In the genomic region with DNA sequence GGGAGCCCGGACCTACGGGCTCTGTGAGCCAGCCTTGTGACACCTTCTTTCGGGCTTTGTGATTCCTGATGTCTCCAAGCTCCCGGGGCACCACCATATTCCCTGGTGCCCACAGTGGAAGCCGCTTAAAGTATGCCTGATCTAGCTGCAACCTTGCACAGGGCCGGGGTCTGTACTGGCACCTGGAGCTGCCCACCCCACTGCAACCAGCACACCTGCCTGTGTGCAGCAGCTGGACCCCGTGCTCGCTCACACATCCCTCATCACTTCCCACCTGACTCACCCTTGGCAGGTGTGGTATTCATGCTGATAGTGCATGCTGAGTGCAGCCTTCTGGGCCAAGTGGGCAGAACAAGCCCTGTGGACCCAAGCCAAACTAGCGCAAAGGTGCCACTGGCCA, we compare ENCODE assay signal across 25 cellular contexts.
"Had no signal": no experiment of that assay in that cellular context is flagged by ENCODE, and none has a peak within 500 bp of the region (broad histone marks: within the 10 kb centered on the region; RNA-seq: fewer than 3 reads in every experiment).

No MANE protein-coding gene starts in this region.

- H3K36me3 ChIP-seq: adrenal gland, breast epithelium, MG63, Peyer's patch, SJSA1 had no signal

- DNase-seq: activated CD4-positive, alpha-beta T cell treated with anti-CD3 and anti-CD28 coated beads for 48 hours; activated CD4-positive, alpha-beta T cell treated with anti-CD3 and anti-CD28 coated beads, Interleukin-2, amount 50 U/mL, for 4 hours; activated CD4-positive, CD25-positive, alpha-beta regulatory T cell treated with anti-CD3 and anti-CD28 coated beads, Interleukin-2, amount 50 U/mL, for 72 hours; activated CD8-positive, alpha-beta memory T cell treated with anti-CD3 and anti-CD28 coated beads, Interleukin-2, amount 50 U/mL, for 48 hours; activated CD8-positive, alpha-beta T cell treated with anti-CD3 and anti-CD28 coated beads, Interleukin-2, amount 10 ng/mL, durations not matched to agents 7 days and 5 days; activated naive CD4-positive, alpha-beta T cell treated with anti-CD3 and anti-CD28 coated beads, Interleukin-2, amount 50 U/mL, for 16 hours; activated naive CD8-positive, alpha-beta T cell treated with anti-CD3 and anti-CD28 coated beads, Interleukin-2, amount 10 ng/mL, durations not matched to agents 7 days and 5 days; activated T-cell treated with anti-CD3 and anti-CD28 coated beads, Interleukin-2, amount 50 U/mL, for 1 hour; adrenal gland; anterior cingulate cortex; central memory CD4-positive, alpha-beta T cell; MG63; NCI-H146; NCI-H187 treated with DMSO at 0.1 percent for 48 hours; NCI-H2081 treated with DMSO at 0.1 percent for 48 hours; NCI-H2171 treated with DMSO at 0.1 percent for 48 hours; NCI-H345; NCI-H510A; Peyer's patch; SHP77 had no signal

- ATAC-seq: activated CD8-positive, alpha-beta T cell treated with anti-CD3 and anti-CD28 coated beads, Interleukin-2, amount 10 ng/mL, durations not matched to agents 7 days and 5 days; SK-N-SH treated with all-trans-retinoic acid at 6 μM for 48 hours; WTC11 had no signal

- H3K4me1 ChIP-seq: adrenal gland, breast epithelium, Peyer's patch, SJSA1 had no signal

- H3K9me3 ChIP-seq: breast epithelium, MG63, Peyer's patch, SJSA1 had no signal

- H3K27me3 ChIP-seq: adrenal gland, breast epithelium, MG63, Peyer's patch, SJSA1 had no signal

- H3K4me3 ChIP-seq: adrenal gland, breast epithelium, MG63, Peyer's patch, SJSA1 had no signal

- H3K27ac ChIP-seq: adrenal gland, breast epithelium, Peyer's patch, RWPE1, SJSA1 had no signal
